ENCODE assay signal across 1 cellular context in genomic region chr1:186512698-186513457, GRCh38.
TF ChIP-seq lines count a peak whose summit lies in the region.

No MANE protein-coding gene starts in this region.

TF ChIP-seq in IMR-90, 13 proteins besides CTCF, POLR2A, EP300 and RAD21 (continued from another document):
- TF ChIP-seq SMC3 (IDR thresholded peaks at IDR 0.05; ENCODE audit: low read depth, low read length): no peak
- TF ChIP-seq CEBPB (IDR thresholded peaks at IDR 0.05; ENCODE audit: low read depth, low read length): no peak
- TF ChIP-seq MAFK (IDR thresholded peaks at IDR 0.05; ENCODE audit: low read depth, low read length): no peak
- TF ChIP-seq BHLHE40 (IDR thresholded peaks at IDR 0.05; ENCODE audit: low read depth, low read length): no peak
